ENCODE assay signal across 8 cellular contexts in genomic region chr14:96741151-96741977, GRCh38. TPM values are rescaled to one million over a fixed set of nuclear protein-coding genes. Genes with fewer than 3 reads are reported as not detected.
DNase-seq lines count a peak whose midpoint lies in the region; ATAC-seq and TF ChIP-seq lines count a peak whose summit lies in the region.

No MANE protein-coding gene starts in this region.

- peak overlapping the region; percentile 24 for H3K4me3 Mint-ChIP-seq in activated CD8-positive, alpha-beta T cell treated with anti-CD3 and anti-CD28 coated beads for 36 hours
- H3K4me3 Mint-ChIP-seq in memory B cell = peak overlapping the region; percentile 81

- DNase-seq in GM03348 (ENCODE audit: low spot score) (peak; percentile 91), HEK293T (ENCODE audit: extremely low spot score) (peak; percentile 83), NCI-H2171 (lab: John Stamatoyannopoulos, UW) (peak; percentile 61), memory B cell (ENCODE audit: low spot score in 2 of 2) (peak; percentile 77 to 85)
- peak; percentile 74 for DNase-seq in activated CD8-positive, alpha-beta T cell treated with anti-CD3 and anti-CD28 coated beads for 36 hours
- DNase-seq in effector CD8-positive, alpha-beta T cell (lab: John Stamatoyannopoulos, UW) = peak; percentile 56
- DNase-seq in stimulated activated CD8-positive, alpha-beta memory T cell treated with anti-CD3 and anti-CD28 coated beads, Interleukin-12 subunit alpha, Interleukin-12 subunit beta, amount 100 ng/mL, for 4 hours (ENCODE audit: low read depth) = peak; percentile 50

- peaks cover 58% of the 10 kb centered on the region for H3K27me3 Mint-ChIP-seq in activated CD8-positive, alpha-beta T cell treated with anti-CD3 and anti-CD28 coated beads for 36 hours
- H3K27me3 Mint-ChIP-seq in memory B cell = peaks cover 39% of the 10 kb centered on the region

- POLR2A ChIA-PET in HEK293T (lab: Yijun Ruan, JAX) = interaction anchor here (0.6 kb wide), 1 partner anchor 83 kb away, joined by 3 read pairs; no protein-coding TSS in a partner anchor
- POLR2A ChIA-PET in activated CD8-positive, alpha-beta T cell treated with anti-CD3 and anti-CD28 coated beads for 36 hours (lab: Charles Lee) = interaction anchor here (1.2 kb wide), 1 partner anchor 115 kb away, joined by 3 read pairs; no protein-coding TSS in a partner anchor

- no peaks in the 10 kb centered on the region for H3K9me3 Mint-ChIP-seq in activated CD8-positive, alpha-beta T cell treated with anti-CD3 and anti-CD28 coated beads for 36 hours
- H3K9me3 Mint-ChIP-seq in memory B cell = no peaks in the 10 kb centered on the region

- CTCF ChIA-PET in HEK293T (lab: Yijun Ruan, JAX) = interaction anchor here (0.6 to 1.3 kb wide), 8 partner anchors 13 to 499 kb away, joined by 3 to 6 read pairs (median 3); no protein-coding TSS in a partner anchor
- CTCF ChIA-PET in activated CD8-positive, alpha-beta T cell treated with anti-CD3 and anti-CD28 coated beads for 36 hours (lab: Charles Lee) = interaction anchor here (0.5 to 1.4 kb wide), 21 partner anchors 9 to 185 kb away, joined by 3 to 6 read pairs (median 3); no protein-coding TSS in a partner anchor

- H3K4me1 Mint-ChIP-seq in activated CD8-positive, alpha-beta T cell treated with anti-CD3 and anti-CD28 coated beads for 36 hours (ENCODE audit: low read depth) = peaks cover 6% of the 10 kb centered on the region
- H3K4me1 Mint-ChIP-seq in memory B cell = peaks cover 5% of the 10 kb centered on the region

- H3K27ac Mint-ChIP-seq in activated CD8-positive, alpha-beta T cell treated with anti-CD3 and anti-CD28 coated beads for 36 hours = no peak overlapping the region
- H3K27ac Mint-ChIP-seq in memory B cell = no peak overlapping the region

- ATAC-seq in activated CD8-positive, alpha-beta T cell treated with anti-CD3 and anti-CD28 coated beads for 36 hours = peak; percentile 98
- peak; percentile 86 for ATAC-seq in memory B cell (ENCODE audit: low read depth)
- no peak for ATAC-seq in GM18907 (IDR thresholded peaks at IDR 0.05; ENCODE audit: unreplicated experiment)

- intact Hi-C loops in activated CD8-positive, alpha-beta T cell treated with anti-CD3 and anti-CD28 coated beads for 36 hours (cut with micrococcal nuclease) = no loop called here

- H3K36me3 Mint-ChIP-seq in activated CD8-positive, alpha-beta T cell treated with anti-CD3 and anti-CD28 coated beads for 36 hours (ENCODE audit: low read depth) = no peaks in the 10 kb centered on the region
- H3K36me3 Mint-ChIP-seq in memory B cell = no peaks in the 10 kb centered on the region

- TF ChIP-seq CTCF in activated CD8-positive, alpha-beta T cell treated with anti-CD3 and anti-CD28 coated beads for 36 hours (IDR thresholded peaks at IDR 0.05) = peak; percentile 96

TF ChIP-seq in HEK293T, 16 proteins besides CTCF, POLR2A, EP300 and RAD21:
- TF ChIP-seq ARNT (IDR thresholded peaks at IDR 0.05) = no peak

RNA-seq across cellular contexts. Expression of gene VRK1, which starts 55.8 kb away (rescaled TPM):
- total RNA-seq in activated CD8-positive, alpha-beta T cell treated with anti-CD3 and anti-CD28 coated beads for 36 hours = 10 to 100 TPM; 80.8 to 82.4 TPM
